1 cellular context compared by ENCODE assay signal in genomic region chr1:12069616-12070244, GRCh38.
TF ChIP-seq lines count a peak whose summit lies in the region.

No MANE protein-coding gene starts in this region.

TF ChIP-seq in GM12878, 131 proteins besides CTCF, POLR2A, EP300 and RAD21:
- no peak for TF ChIP-seq KLF5 (IDR thresholded peaks at IDR 0.05; ENCODE audit: partially characterized antibody)
- 0 out of 2 replicates have a peak, but pooled peaks have one; percentile 34 for TF ChIP-seq ZNF24 (IDR thresholded peaks at IDR 0.05)
- peak; percentile 58; the same call in 1 of the 2 replicates for TF ChIP-seq SPI1 (IDR thresholded peaks at IDR 0.05; ENCODE audit: borderline replicate concordance, insufficient read depth, low read depth, low read length)
- TF ChIP-seq BHLHE40 (IDR thresholded peaks at IDR 0.05; ENCODE audit: borderline replicate concordance in 1 of 2, low read depth in 2 of 2, low read length in 1 of 2), result peak in 1 of 2 experiments; percentile 14; a peak in 1 of 4 replicates
- peak; percentile 70; the same call in 1 of the 2 replicates for TF ChIP-seq MLLT1 (IDR thresholded peaks at IDR 0.05)
- TF ChIP-seq RUNX3 (IDR thresholded peaks at IDR 0.05; ENCODE audit: low read length), result peak; percentile 44; the same call in 1 of the 2 replicates
- 0 out of 2 replicates have a peak, but pooled peaks have one; percentile 9 for TF ChIP-seq RELB (IDR thresholded peaks at IDR 0.05; ENCODE audit: low read depth)
- no peak for TF ChIP-seq ZBED1 (IDR thresholded peaks at IDR 0.05; ENCODE audit: borderline replicate concordance)
- peak; percentile 48 to 53; a peak in 3 of 4 replicates for TF ChIP-seq IKZF2 (IDR thresholded peaks at IDR 0.05)
- peak; percentile 72 for TF ChIP-seq NBN (IDR thresholded peaks at IDR 0.05)
- peak; percentile 41; the same call in 1 of the 2 replicates for TF ChIP-seq IKZF1 (conservative IDR thresholded peaks at IDR 0.05)
- TF ChIP-seq POLR2AphosphoS5 (IDR thresholded peaks at IDR 0.05; ENCODE audit: low read length), result no peak; the same call in 1 of the 2 replicates
- peak; percentile 21 for TF ChIP-seq MEF2B (IDR thresholded peaks at IDR 0.05; ENCODE audit: partially characterized antibody, poor library complexity, severe bottlenecking)
- TF ChIP-seq NR2F1 (conservative IDR thresholded peaks at IDR 0.05), result no peak
- no peak for TF ChIP-seq ZNF592 (IDR thresholded peaks at IDR 0.05)
